Comparison of ENCODE assay signal across 2 cellular contexts in the genomic region with DNA sequence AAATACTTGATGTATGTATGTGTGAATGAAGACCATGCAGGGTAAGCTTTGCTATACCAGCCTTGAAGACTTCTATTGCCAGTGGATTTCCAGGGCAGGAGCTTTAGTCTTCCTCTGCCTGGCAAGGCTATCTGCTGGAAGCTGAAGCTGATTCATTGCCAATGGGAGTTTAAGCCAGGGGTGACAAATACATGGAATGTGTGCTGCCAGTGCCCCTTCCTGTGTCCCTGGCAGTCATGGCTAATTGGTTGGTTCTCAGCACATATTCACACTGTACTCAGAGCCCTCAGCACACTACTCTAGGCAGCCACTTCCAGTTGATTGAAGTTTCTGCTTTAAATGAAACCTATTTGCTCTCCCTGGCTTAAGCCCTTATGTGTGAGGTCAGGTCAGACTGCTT.
TF ChIP-seq lines count a peak whose summit lies in the region.

No MANE protein-coding gene starts in this region.

TF ChIP-seq in neural cell, 6 proteins besides CTCF, POLR2A, EP300 and RAD21 (continued from another document):
- TF ChIP-seq, protein P1, sequence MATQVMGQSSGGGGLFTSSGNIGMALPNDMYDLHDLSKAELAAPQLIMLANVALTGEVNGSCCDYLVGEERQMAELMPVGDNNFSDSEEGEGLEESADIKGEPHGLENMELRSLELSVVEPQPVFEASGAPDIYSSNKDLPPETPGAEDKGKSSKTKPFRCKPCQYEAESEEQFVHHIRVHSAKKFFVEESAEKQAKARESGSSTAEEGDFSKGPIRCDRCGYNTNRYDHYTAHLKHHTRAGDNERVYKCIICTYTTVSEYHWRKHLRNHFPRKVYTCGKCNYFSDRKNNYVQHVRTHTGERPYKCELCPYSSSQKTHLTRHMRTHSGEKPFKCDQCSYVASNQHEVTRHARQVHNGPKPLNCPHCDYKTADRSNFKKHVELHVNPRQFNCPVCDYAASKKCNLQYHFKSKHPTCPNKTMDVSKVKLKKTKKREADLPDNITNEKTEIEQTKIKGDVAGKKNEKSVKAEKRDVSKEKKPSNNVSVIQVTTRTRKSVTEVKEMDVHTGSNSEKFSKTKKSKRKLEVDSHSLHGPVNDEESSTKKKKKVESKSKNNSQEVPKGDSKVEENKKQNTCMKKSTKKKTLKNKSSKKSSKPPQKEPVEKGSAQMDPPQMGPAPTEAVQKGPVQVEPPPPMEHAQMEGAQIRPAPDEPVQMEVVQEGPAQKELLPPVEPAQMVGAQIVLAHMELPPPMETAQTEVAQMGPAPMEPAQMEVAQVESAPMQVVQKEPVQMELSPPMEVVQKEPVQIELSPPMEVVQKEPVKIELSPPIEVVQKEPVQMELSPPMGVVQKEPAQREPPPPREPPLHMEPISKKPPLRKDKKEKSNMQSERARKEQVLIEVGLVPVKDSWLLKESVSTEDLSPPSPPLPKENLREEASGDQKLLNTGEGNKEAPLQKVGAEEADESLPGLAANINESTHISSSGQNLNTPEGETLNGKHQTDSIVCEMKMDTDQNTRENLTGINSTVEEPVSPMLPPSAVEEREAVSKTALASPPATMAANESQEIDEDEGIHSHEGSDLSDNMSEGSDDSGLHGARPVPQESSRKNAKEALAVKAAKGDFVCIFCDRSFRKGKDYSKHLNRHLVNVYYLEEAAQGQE (IDR thresholded peaks at IDR 0.05; ENCODE audit: borderline replicate concordance) = no peak
- TF ChIP-seq TAF1 (IDR thresholded peaks at IDR 0.05; ENCODE audit: low read depth) = no peak

TF ChIP-seq in SK-N-SH treated with all-trans-retinoic acid at 6 μM for 48 hours, 23 proteins besides CTCF, POLR2A, EP300 and RAD21 (continued from another document):
- TF ChIP-seq, protein P2, sequence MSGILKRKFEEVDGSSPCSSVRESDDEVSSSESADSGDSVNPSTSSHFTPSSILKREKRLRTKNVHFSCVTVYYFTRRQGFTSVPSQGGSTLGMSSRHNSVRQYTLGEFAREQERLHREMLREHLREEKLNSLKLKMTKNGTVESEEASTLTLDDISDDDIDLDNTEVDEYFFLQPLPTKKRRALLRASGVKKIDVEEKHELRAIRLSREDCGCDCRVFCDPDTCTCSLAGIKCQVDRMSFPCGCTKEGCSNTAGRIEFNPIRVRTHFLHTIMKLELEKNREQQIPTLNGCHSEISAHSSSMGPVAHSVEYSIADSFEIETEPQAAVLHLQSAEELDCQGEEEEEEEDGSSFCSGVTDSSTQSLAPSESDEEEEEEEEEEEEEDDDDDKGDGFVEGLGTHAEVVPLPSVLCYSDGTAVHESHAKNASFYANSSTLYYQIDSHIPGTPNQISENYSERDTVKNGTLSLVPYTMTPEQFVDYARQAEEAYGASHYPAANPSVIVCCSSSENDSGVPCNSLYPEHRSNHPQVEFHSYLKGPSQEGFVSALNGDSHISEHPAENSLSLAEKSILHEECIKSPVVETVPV (CRISPR knock-in tag; IDR thresholded peaks at IDR 0.05) = no peak
- no peak for TF ChIP-seq GLIS3 (CRISPR knock-in tag; IDR thresholded peaks at IDR 0.05)
